ENCODE assay signal across 8 cellular contexts in the genomic region with DNA sequence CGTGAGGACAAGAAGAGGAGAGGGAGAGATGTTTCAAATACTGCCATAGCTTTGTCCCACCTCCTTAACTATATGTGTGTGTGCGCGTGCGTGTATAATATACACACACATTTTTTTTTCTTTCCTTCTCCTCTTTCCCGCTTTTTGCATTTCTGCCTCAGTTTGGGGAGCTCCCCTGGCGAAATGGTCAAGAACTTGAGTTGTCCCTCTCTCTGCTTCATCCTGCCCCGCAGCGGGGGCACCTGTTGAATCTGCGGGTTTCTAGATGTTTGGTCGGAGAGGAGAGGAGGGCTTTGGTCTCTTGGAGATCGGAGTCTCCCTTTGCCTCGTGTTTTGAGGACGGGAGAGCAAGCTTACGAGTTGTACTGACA. TPM values are rescaled to one million over a fixed set of nuclear protein-coding genes. Genes with fewer than 3 reads are reported as not detected.
DNase-seq lines count a peak whose midpoint lies in the region; ATAC-seq, FAIRE-seq and TF ChIP-seq lines count a peak whose summit lies in the region.

No MANE protein-coding gene starts in this region.

- no peaks in the 10 kb centered on the region for H3K27me3 Mint-ChIP-seq in activated T-helper 2 cell treated with anti-CD3 and anti-CD28 coated beads, Interferon-gamma antibody, Interleukin-2, Interleukin-4, amounts not matched to agents 10 μg/mL and 5 μg/mL and 100 μg/mL, durations not matched to agents 14 hours and 24 hours and 36 hours (ENCODE audit: low read depth)

- TF ChIP-seq RAD21 in A549 (conservative IDR thresholded peaks at IDR 0.05 in 1 of 2, IDR thresholded peaks at IDR 0.05 in 1 of 2), result no peak

- peaks cover 33% of the 10 kb centered on the region for H3K9me3 Mint-ChIP-seq in activated T-helper 2 cell treated with anti-CD3 and anti-CD28 coated beads, Interferon-gamma antibody, Interleukin-2, Interleukin-4, amounts not matched to agents 10 μg/mL and 5 μg/mL and 100 μg/mL, durations not matched to agents 14 hours and 24 hours and 36 hours

- H3K27ac ChIP-seq in A549 (peak overlapping the region; percentile 87 to 96), left ventricle myocardium inferior (replicated peaks) (peak overlapping the region; percentile 89)

- no peak for TF ChIP-seq POLR2A in A549 (IDR thresholded peaks at IDR 0.05; ENCODE audit: low read length)

- peaks cover 9% of the 10 kb centered on the region for H3K4me1 Mint-ChIP-seq in activated T-helper 2 cell treated with anti-CD3 and anti-CD28 coated beads, Interferon-gamma antibody, Interleukin-2, Interleukin-4, amounts not matched to agents 10 μg/mL and 5 μg/mL and 100 μg/mL, durations not matched to agents 14 hours and 24 hours and 36 hours (ENCODE audit: low read depth)

- no peak for TF ChIP-seq EP300 in A549 (IDR thresholded peaks at IDR 0.05)

- no peaks in the 10 kb centered on the region for H3K9me3 ChIP-seq in A549
- H3K9me3 ChIP-seq in left ventricle myocardium inferior (replicated peaks), result peaks cover 18% of the 10 kb centered on the region

- intact Hi-C loops in activated T-helper 2 cell treated with anti-CD3 and anti-CD28 coated beads, Interferon-gamma antibody, Interleukin-2, Interleukin-4, amounts not matched to agents 10 μg/mL and 5 μg/mL and 100 μg/mL, durations not matched to agents 14 hours and 24 hours and 36 hours (cut with micrococcal nuclease), result loop anchor here (1.0 to 5.0 kb wide), 3 partner anchors 26 to 208 kb away; a partner anchor contains a TSS
- intact Hi-C loops in left ventricle myocardium inferior (cut with micrococcal nuclease), result no loop called here

- 3% methylated on average over 14 of the region's 14 CpGs for WGBS in A549 (ENCODE audit: missing lambda C conversion rate)

- peak overlapping the region; percentile 58 for H3K27ac Mint-ChIP-seq in activated T-helper 2 cell treated with anti-CD3 and anti-CD28 coated beads, Interferon-gamma antibody, Interleukin-2, Interleukin-4, amounts not matched to agents 10 μg/mL and 5 μg/mL and 100 μg/mL, durations not matched to agents 14 hours and 24 hours and 36 hours

- peaks cover 30% of the 10 kb centered on the region for H3K36me3 ChIP-seq in left ventricle myocardium inferior

- H3K27me3 ChIP-seq in left ventricle myocardium inferior (ENCODE audit: low read depth), result no peaks in the 10 kb centered on the region

- peak overlapping the region; percentile 88 for H3K4me2 ChIP-seq in A549

- DNase-seq in A549 (ENCODE audit: low read depth in 1 of 2, low spot score in 1 of 2), result peak; percentile 42 to 48
- DNase-seq in GM12864 (ENCODE audit: low read depth), result no peak
- DNase-seq in NCI-H2081 treated with DMSO at 0.1 percent for 48 hours (lab: John Stamatoyannopoulos, UW), result peak; percentile 19
- DNase-seq in activated T-helper 2 cell treated with anti-CD3 and anti-CD28 coated beads, Interferon-gamma antibody, Interleukin-2, Interleukin-4, amounts not matched to agents 10 μg/mL and 5 μg/mL and 100 μg/mL, durations not matched to agents 14 hours and 24 hours and 36 hours (ENCODE audit: low spot score), result no peak
- DNase-seq in left ventricle myocardium inferior, result no peak
- peak; percentile 19 for DNase-seq in putamen (ENCODE audit: low spot score)
- no peak for DNase-seq in central memory CD4-positive, alpha-beta T cell

- TF ChIP-seq CTCF in A549 (IDR thresholded peaks at IDR 0.05) (no peak), GM12864 (IDR thresholded peaks at IDR 0.05; ENCODE audit: low read depth, low read length, missing control alignments) (no peak), left ventricle myocardium inferior (IDR thresholded peaks at IDR 0.05; ENCODE audit: borderline replicate concordance) (no peak)

- H3K4me3 ChIP-seq in A549, result peak overlapping the region; percentile 77
- peak overlapping the region; percentile 93 for H3K4me3 ChIP-seq in GM12864 (ENCODE audit: low read depth, low read length)
- peak overlapping the region; percentile 79 for H3K4me3 ChIP-seq in left ventricle myocardium inferior

- H3K36me3 Mint-ChIP-seq in activated T-helper 2 cell treated with anti-CD3 and anti-CD28 coated beads, Interferon-gamma antibody, Interleukin-2, Interleukin-4, amounts not matched to agents 10 μg/mL and 5 μg/mL and 100 μg/mL, durations not matched to agents 14 hours and 24 hours and 36 hours (ENCODE audit: low read depth), result peaks cover 38% of the 10 kb centered on the region

- ATAC-seq in A549, result peak; percentile 79 to 83
- peak; percentile 42 for ATAC-seq in HG02852 (IDR thresholded peaks at IDR 0.05; ENCODE audit: unreplicated experiment)

- POLR2A ChIA-PET in A549 (lab: Yijun Ruan, JAX), result interaction anchor here (0.7 to 1.3 kb wide), 6 partner anchors 11 to 1572 kb away, joined by 3 to 6 read pairs (median 3); a partner anchor contains a TSS

- H3K4me3 Mint-ChIP-seq in activated T-helper 2 cell treated with anti-CD3 and anti-CD28 coated beads, Interferon-gamma antibody, Interleukin-2, Interleukin-4, amounts not matched to agents 10 μg/mL and 5 μg/mL and 100 μg/mL, durations not matched to agents 14 hours and 24 hours and 36 hours (ENCODE audit: low read depth), result peak overlapping the region; percentile 92

- no peak for FAIRE-seq in A549 (lab: Jason Lieb, UNC)

- CTCF ChIA-PET in A549 (lab: Yijun Ruan, JAX), result interaction anchor here (0.9 to 1.8 kb wide), 6 partner anchors 12 to 227 kb away, joined by 3 to 7 read pairs (median 4); no protein-coding TSS in a partner anchor

- H3K4me1 ChIP-seq in A549 (peaks cover 16% of the 10 kb centered on the region; the same call in 2 of the 3 replicates), left ventricle myocardium inferior (peaks cover 29% of the 10 kb centered on the region)

TF ChIP-seq in A549, 52 proteins besides CTCF, POLR2A, EP300 and RAD21:
- no peak for TF ChIP-seq ZNF302 (CRISPR knock-in tag; IDR thresholded peaks at IDR 0.05)
- TF ChIP-seq, protein P1, sequence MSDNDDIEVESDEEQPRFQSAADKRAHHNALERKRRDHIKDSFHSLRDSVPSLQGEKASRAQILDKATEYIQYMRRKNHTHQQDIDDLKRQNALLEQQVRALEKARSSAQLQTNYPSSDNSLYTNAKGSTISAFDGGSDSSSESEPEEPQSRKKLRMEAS (IDR thresholded peaks at IDR 0.05), result peak; percentile 56; the same call in 1 of the 2 replicates
- TF ChIP-seq PHF8 (IDR thresholded peaks at IDR 0.05; ENCODE audit: borderline replicate concordance, low read depth), result 0 out of 2 replicates have a peak, but pooled peaks have one; percentile 55
- TF ChIP-seq, protein P2, sequence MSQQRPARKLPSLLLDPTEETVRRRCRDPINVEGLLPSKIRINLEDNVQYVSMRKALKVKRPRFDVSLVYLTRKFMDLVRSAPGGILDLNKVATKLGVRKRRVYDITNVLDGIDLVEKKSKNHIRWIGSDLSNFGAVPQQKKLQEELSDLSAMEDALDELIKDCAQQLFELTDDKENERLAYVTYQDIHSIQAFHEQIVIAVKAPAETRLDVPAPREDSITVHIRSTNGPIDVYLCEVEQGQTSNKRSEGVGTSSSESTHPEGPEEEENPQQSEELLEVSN (IDR thresholded peaks at IDR 0.05; ENCODE audit: borderline replicate concordance, low read depth), result peak; percentile 72; the same call in 1 of the 2 replicates

RNA-seq across cellular contexts. Expression of a gene that starts 0.5 kb away (rescaled TPM):
- polyA plus RNA-seq in A549 (2011; rRNA removed) (45.2 and 59.8 TPM in 2 replicates), A549 (2017; fragmentation: RNase III; extraction: RNeasy Plus Mini Kit Qiagen cat#74134 plus additional on column Dnase treatment) (49.3 to 50.0 TPM (median 49.3 TPM) in 3 replicates)
- 26.1 and 26.8 TPM in 2 replicates for polyA plus RNA-seq in A549 (2012; cell fraction: cytosol; rRNA removed)
- 12.6 and 15.4 TPM in 2 replicates for polyA plus RNA-seq in A549 (2012; cell fraction: nucleus; rRNA removed)
- polyA minus RNA-seq in A549 (2011; rRNA and poly(A)+ RNA removed), result 12.6 and 14.1 TPM in 2 replicates
- 34.1 and 34.3 TPM in 2 replicates for total RNA-seq in activated T-helper 2 cell treated with anti-CD3 and anti-CD28 coated beads, Interferon-gamma antibody, Interleukin-2, Interleukin-4, amounts not matched to agents 10 μg/mL and 5 μg/mL and 100 μg/mL, durations not matched to agents 14 hours and 24 hours and 36 hours
- total RNA-seq in left ventricle myocardium inferior, result 29.4 TPM

Comparison
In these comparisons a context has a peak if more than half of its experiments do, and no peak if none do; other contexts are left out.
1. DNase-seq: peak in A549 (2 of 2), NCI-H2081 treated with DMSO at 0.1 percent for 48 hours (single experiment) and putamen (single experiment); none in GM12864 (single experiment), activated T-helper 2 cell treated with anti-CD3 and anti-CD28 coated beads, Interferon-gamma antibody, Interleukin-2, Interleukin-4, amounts not matched to agents 10 μg/mL and 5 μg/mL and 100 μg/mL, durations not matched to agents 14 hours and 24 hours and 36 hours (single experiment), left ventricle myocardium inferior (single experiment) and central memory CD4-positive, alpha-beta T cell (single experiment).
2. Peak in every context shown above with its lines, with median percentiles within 50 percentile points of each other: H3K4me3 ChIP-seq.